Comparison of ENCODE assay signal across 12 cellular contexts in the genomic region with DNA sequence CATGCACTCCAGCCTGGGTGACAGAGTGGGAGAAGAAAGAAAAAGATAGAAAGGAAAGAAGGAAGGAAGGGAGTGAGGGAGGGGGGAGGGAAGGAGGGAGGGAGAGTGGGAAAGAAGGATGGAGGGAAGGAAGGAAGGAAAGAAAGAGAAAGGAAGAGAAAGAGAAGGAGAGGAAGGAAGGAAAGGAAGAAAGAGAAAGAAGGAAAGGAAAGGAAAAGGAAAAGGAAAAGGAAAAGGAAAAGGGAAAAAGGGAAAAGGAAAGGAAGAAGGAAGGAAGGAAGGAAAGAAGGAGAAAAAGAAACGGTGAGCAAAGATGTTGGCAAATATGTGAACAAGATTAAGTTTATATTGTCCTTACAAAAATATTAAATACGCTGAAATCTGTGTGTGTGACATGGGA. TPM values are rescaled to one million over a fixed set of nuclear protein-coding genes. Genes with fewer than 3 reads are reported as not detected.
"Had no signal": no experiment of that assay in that cellular context is flagged by ENCODE, and none has a peak within 500 bp of the region (broad histone marks: within the 10 kb centered on the region; RNA-seq: fewer than 3 reads in every experiment).

No MANE protein-coding gene starts in this region.

- H3K36me3 ChIP-seq: HAP-1 had no signal

- DNase-seq: GM23248, GOT3, H7, H9, HCEC 1CT, HFFc6 had no signal

- H3K9ac ChIP-seq: GM23248 had no signal

- H3K4me3 ChIP-seq: GM23248, GM23338, HAP-1 had no signal

- H2AFZ ChIP-seq: GM23248, GM23338 had no signal

- FAIRE-seq: H1, H54 had no signal

- H3K4me2 ChIP-seq: GM23338 had no signal

- H3K27ac ChIP-seq: GM23248 had no signal

- H3K4me1 ChIP-seq: HAP-1 had no signal

- ATAC-seq: GM23338, HCT116 had no signal

RNA-seq across cellular contexts. Expression of a gene that starts 42.6 kb away (rescaled TPM):
- total RNA-seq: GM23248, H1, H4, H7, HFFc6 had no signal
- polyA plus RNA-seq: GM23248 had no signal
